Comparison of ENCODE assay signal across 8 cellular contexts in the genomic region with DNA sequence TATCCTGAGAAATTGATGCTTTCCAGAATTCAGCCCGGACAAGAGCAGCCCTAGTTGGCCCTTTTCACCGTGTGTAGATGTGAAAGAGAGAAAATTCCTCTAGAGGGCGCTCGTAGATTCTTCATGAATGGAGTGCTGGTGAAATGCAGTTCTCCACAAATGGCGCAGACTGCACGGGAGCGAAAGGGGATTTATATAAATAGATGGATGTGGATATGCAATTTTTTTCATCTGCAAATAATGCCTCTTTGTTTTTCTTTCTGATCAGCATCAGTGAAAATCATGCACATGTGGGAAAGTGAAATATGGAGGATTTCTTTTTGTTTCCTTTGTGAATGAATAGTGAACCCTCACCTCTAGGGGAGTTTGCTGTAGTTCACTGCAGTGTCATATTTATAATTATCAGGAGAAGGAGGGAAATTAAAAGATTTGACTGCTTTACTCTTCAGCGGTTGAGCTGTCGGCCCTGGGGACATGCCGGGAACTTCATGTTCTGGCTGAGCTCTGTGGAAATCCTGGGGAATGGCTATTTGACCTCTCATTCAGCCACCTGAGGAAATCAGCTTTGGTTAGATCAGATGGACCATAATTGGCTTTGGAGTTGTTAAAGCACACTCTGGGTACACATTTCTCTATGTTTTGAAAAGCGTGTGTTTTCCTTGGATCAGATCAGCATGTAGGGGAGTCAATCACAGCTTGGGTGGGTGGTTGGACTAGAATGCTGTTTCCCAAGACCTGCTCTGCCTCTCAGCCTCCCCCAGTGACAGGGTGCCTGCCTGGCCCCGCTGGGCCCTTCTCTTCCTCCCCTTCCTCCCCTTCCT.
DNase-seq lines count a peak whose midpoint lies in the region; ATAC-seq and TF ChIP-seq lines count a peak whose summit lies in the region.

No MANE protein-coding gene starts in this region.

- DNase-seq in DMS153 treated with DMSO at 0.1 percent for 48 hours (lab: John Stamatoyannopoulos, UW; ENCODE audit: unreplicated experiment) (peak; percentile 8), NCI-H2081 treated with DMSO at 0.1 percent for 48 hours (lab: John Stamatoyannopoulos, UW) (peak; percentile 55), fibroblast of villous mesenchyme (ENCODE audit: low read depth) (peak; percentile 72), nucleus accumbens (lab: John Stamatoyannopoulos, UW) (peak in 42 of 56 donors; percentile 2 to 73 (median 24)), posterior vena cava (ENCODE audit: low spot score) (no peak)

- ATAC-seq in GM19043 (IDR thresholded peaks at IDR 0.05; ENCODE audit: low read depth, unreplicated experiment) (peak; percentile 77), HG03103 (IDR thresholded peaks at IDR 0.05; ENCODE audit: low read depth, unreplicated experiment) (peak; percentile 79)

- intact Hi-C loops in posterior vena cava (cut with DNase I) = loop anchor here (5.0 to 10.0 kb wide), 2 partner anchors 233 to 240 kb away; no protein-coding TSS in a partner anchor

- TF ChIP-seq CTCF in WI38 (IDR thresholded peaks at IDR 0.05; ENCODE audit: low read depth, low read length) = peak; percentile 62; the same call in 1 of the 2 replicates
- peak; percentile 69 for TF ChIP-seq CTCF in fibroblast of villous mesenchyme (IDR thresholded peaks at IDR 0.05; ENCODE audit: insufficient read depth, low read depth, low read length)

- H3K4me3 ChIP-seq in WI38 (ENCODE audit: low read depth, low read length) (no peak overlapping the region), fibroblast of villous mesenchyme (ENCODE audit: low read depth, low read length) (no peak overlapping the region)
